Comparison of ENCODE assay signal across 8 cellular contexts in genomic region chr9:128892223-128892892, GRCh38. TPM values are rescaled to one million over a fixed set of nuclear protein-coding genes. Genes with fewer than 3 reads are reported as not detected.
A peak's percentile ranks its signal among the peaks of the same experiment; 100 is the strongest.
DNase-seq lines count a peak whose midpoint lies in the region; ATAC-seq, FAIRE-seq and TF ChIP-seq lines count a peak whose summit lies in the region.

No MANE protein-coding gene starts in this region.

- H3K27ac ChIP-seq in kidney (ENCODE audit: low read depth in 2 of 2, low read length in 2 of 2) = peak overlapping the region; percentile 57 to 65

- H3K36me3 ChIP-seq in kidney (ENCODE audit: control insufficient read depth in 1 of 2, insufficient read depth in 2 of 2, low read length in 2 of 2) = peaks cover 3 to 5% of the 10 kb centered on the region in 2 donors

- POLR2A ChIA-PET in MCF 10A (lab: Yijun Ruan, JAX) = interaction anchor here (0.7 to 4.4 kb wide), 9 partner anchors 9 to 208 kb away, joined by 3 to 48 read pairs (median 7); partner anchors contain the start of genes KYAT1 and LRRC8A

- peaks cover 62% of the 10 kb centered on the region for H3K4me1 Mint-ChIP-seq in activated T-cell treated with anti-CD3 and anti-CD28 coated beads, Interleukin-2, amount 50 U/mL, for 4 hours (ENCODE audit: low read depth)
- peaks cover 20% of the 10 kb centered on the region for H3K4me1 Mint-ChIP-seq in MCF 10A (ENCODE audit: insufficient read depth, unreplicated experiment)
- H3K4me1 Mint-ChIP-seq in stimulated activated naive CD8-positive, alpha-beta T cell treated with anti-CD3 and anti-CD28 coated beads, Interleukin-15, amount 100 ng/mL, for 72 hours = peaks cover 62% of the 10 kb centered on the region

- H3K4me3 ChIP-seq in kidney (ENCODE audit: low read length in 2 of 2) = no peak overlapping the region

- no peak overlapping the region for H3K4me3 Mint-ChIP-seq in activated T-cell treated with anti-CD3 and anti-CD28 coated beads, Interleukin-2, amount 50 U/mL, for 4 hours
- peak overlapping the region; percentile 21 for H3K4me3 Mint-ChIP-seq in MCF 10A (ENCODE audit: unreplicated experiment)
- H3K4me3 Mint-ChIP-seq in stimulated activated naive CD8-positive, alpha-beta T cell treated with anti-CD3 and anti-CD28 coated beads, Interleukin-15, amount 100 ng/mL, for 72 hours = peak overlapping the region in 1 of 2 donors; percentile 26

- peaks cover 24% of the 10 kb centered on the region for H3K36me3 Mint-ChIP-seq in activated T-cell treated with anti-CD3 and anti-CD28 coated beads, Interleukin-2, amount 50 U/mL, for 4 hours (ENCODE audit: insufficient read depth)
- peaks cover 48% of the 10 kb centered on the region for H3K36me3 Mint-ChIP-seq in MCF 10A (ENCODE audit: insufficient read depth, unreplicated experiment)

- no peak for DNase-seq in activated T-cell treated with anti-CD3 and anti-CD28 coated beads, Interleukin-2, amount 50 U/mL, for 4 hours
- no peak for DNase-seq in activated T-cell treated with anti-CD3 and anti-CD28 coated beads for 4 hours
- peak; percentile 97 for DNase-seq in MCF 10A (ENCODE audit: unreplicated experiment)
- peak; percentile 96 for DNase-seq in kidney
- no peak for DNase-seq in stimulated activated naive CD8-positive, alpha-beta T cell treated with anti-CD3 and anti-CD28 coated beads, Interleukin-15, amount 100 ng/mL, for 72 hours
- no peak for DNase-seq in ACHN

- FAIRE-seq in kidney (lab: Jason Lieb, UNC) = no peak

- peak overlapping the region; percentile 69 for H3K27ac Mint-ChIP-seq in MCF 10A (ENCODE audit: low read depth, unreplicated experiment)
- no peak overlapping the region for H3K27ac Mint-ChIP-seq in stimulated activated naive CD8-positive, alpha-beta T cell treated with anti-CD3 and anti-CD28 coated beads, Interleukin-15, amount 100 ng/mL, for 72 hours

- in situ Hi-C loops in ACHN (cut with HindIII; ENCODE audit: low pct_ligation_motif_present, low pct_unique_long_range_greater_than_20kb, low sequenced_read_pairs) = no loop called here

- H3K4me1 ChIP-seq in kidney (ENCODE audit: control insufficient read depth in 1 of 2, insufficient read depth in 1 of 2, low read depth in 1 of 2, low read length in 2 of 2) = peaks cover 3 to 21% of the 10 kb centered on the region in 2 donors

- intact Hi-C loops in MCF 10A (cut with micrococcal nuclease) (loop anchor here (5.0 kb wide), 1 partner anchor 35 kb away; no protein-coding TSS in a partner anchor), kidney (cut with DNase I) (no loop called here)

- no peaks in the 10 kb centered on the region for H3K9me3 ChIP-seq in kidney (ENCODE audit: control insufficient read depth in 1 of 2, low read length in 2 of 2)

- no TSS peak for BruUV-seq in MCF 10A (replicated peaks; lab: Mats Ljungman, UMichigan)

- TF ChIP-seq CTCF in MCF 10A (IDR thresholded peaks at IDR 0.05; ENCODE audit: unreplicated experiment) = no peak
- TF ChIP-seq CTCF in kidney (IDR thresholded peaks at IDR 0.05; ENCODE audit: borderline replicate concordance, extremely low read depth, insufficient read depth) = no peak

- peak overlapping the region in 1 of 2 donors; percentile 49 for H3K9ac ChIP-seq in kidney (ENCODE audit: low read length in 2 of 2)

- CTCF ChIA-PET in MCF 10A (lab: Yijun Ruan, JAX) = interaction anchor here (0.5 to 1.6 kb wide), 9 partner anchors 29 to 846 kb away, joined by 3 to 5 read pairs (median 3); no protein-coding TSS in a partner anchor

- no peaks in the 10 kb centered on the region for H3K9me3 Mint-ChIP-seq in activated T-cell treated with anti-CD3 and anti-CD28 coated beads, Interleukin-2, amount 50 U/mL, for 4 hours
- no peaks in the 10 kb centered on the region for H3K9me3 Mint-ChIP-seq in MCF 10A (ENCODE audit: unreplicated experiment)
- H3K9me3 Mint-ChIP-seq in stimulated activated naive CD8-positive, alpha-beta T cell treated with anti-CD3 and anti-CD28 coated beads, Interleukin-15, amount 100 ng/mL, for 72 hours = no peaks in the 10 kb centered on the region

- H3K27me3 Mint-ChIP-seq in activated T-cell treated with anti-CD3 and anti-CD28 coated beads, Interleukin-2, amount 50 U/mL, for 4 hours (ENCODE audit: low read depth) = no peaks in the 10 kb centered on the region
- H3K27me3 Mint-ChIP-seq in MCF 10A (ENCODE audit: insufficient read depth, unreplicated experiment) = no peaks in the 10 kb centered on the region
- no peaks in the 10 kb centered on the region for H3K27me3 Mint-ChIP-seq in stimulated activated naive CD8-positive, alpha-beta T cell treated with anti-CD3 and anti-CD28 coated beads, Interleukin-15, amount 100 ng/mL, for 72 hours

- ATAC-seq in activated T-cell treated with anti-CD3 and anti-CD28 coated beads, Interleukin-2, amount 50 U/mL, for 4 hours = peak; percentile 57 to 58
- peak; percentile 88 for ATAC-seq in stimulated activated naive CD8-positive, alpha-beta T cell treated with anti-CD3 and anti-CD28 coated beads, Interleukin-15, amount 100 ng/mL, for 72 hours
- ATAC-seq in GM21528 (IDR thresholded peaks at IDR 0.05; ENCODE audit: low FRiP score, unreplicated experiment) = no peak
- no peak for ATAC-seq in GM19328 (IDR thresholded peaks at IDR 0.05; ENCODE audit: unreplicated experiment)

RNA-seq across cellular contexts. Expression of gene LRRC8A, which starts 10.4 kb away (rescaled TPM):
- 10 to 100 TPM; 22.6 to 24.0 (median 23.6) TPM for total RNA-seq in activated T-cell treated with anti-CD3 and anti-CD28 coated beads, Interleukin-2, amount 50 U/mL, for 4 hours
- 30.9 and 31.6 TPM in 2 replicates for total RNA-seq in MCF 10A (2022)
- 37.4 TPM for total RNA-seq in kidney
- polyA plus RNA-seq in kidney (ENCODE audit: insufficient read depth, low read depth, low replicate concordance) = 18.5 TPM

RNA-seq across cellular contexts. Expression of gene KYAT1, which starts 10.6 kb away (rescaled TPM):
- 1 to 10 TPM; 4.7 to 5.6 (median 4.8) TPM for total RNA-seq in activated T-cell treated with anti-CD3 and anti-CD28 coated beads, Interleukin-2, amount 50 U/mL, for 4 hours
- total RNA-seq in MCF 10A (2022) (3.8 and 5.7 TPM in 2 replicates), kidney (5.1 TPM)
- polyA plus RNA-seq in kidney (ENCODE audit: insufficient read depth, low read depth, low replicate concordance) = 17.0 TPM

RNA-seq across cellular contexts. Expression of gene PHYHD1, which starts 28.4 kb away (rescaled TPM):
- total RNA-seq in activated T-cell treated with anti-CD3 and anti-CD28 coated beads, Interleukin-2, amount 50 U/mL, for 4 hours = under 1 TPM in 1 of 3 donors, not detected in 2; 0.20 TPM
- total RNA-seq in MCF 10A (2022) (0.70 and 2.0 TPM in 2 replicates), kidney (59.0 TPM)
- polyA plus RNA-seq in kidney (ENCODE audit: insufficient read depth, low read depth, low replicate concordance) = 122 TPM

RNA-seq across cellular contexts. Expression of gene DOLK, which starts 55.0 kb away (rescaled TPM):
- 10 to 100 TPM; 14.4 to 15.8 (median 15.2) TPM for total RNA-seq in activated T-cell treated with anti-CD3 and anti-CD28 coated beads, Interleukin-2, amount 50 U/mL, for 4 hours
- total RNA-seq in MCF 10A (2022) (12.0 and 16.9 TPM in 2 replicates), kidney (13.9 TPM)
- 17.0 TPM for polyA plus RNA-seq in kidney (ENCODE audit: insufficient read depth, low read depth, low replicate concordance)

RNA-seq across cellular contexts. Expression of gene NUP188, which starts 55.1 kb away (rescaled TPM):
- 100 to 1,000 TPM; 166 to 183 (median 167) TPM for total RNA-seq in activated T-cell treated with anti-CD3 and anti-CD28 coated beads, Interleukin-2, amount 50 U/mL, for 4 hours
- 47.3 and 54.9 TPM in 2 replicates for total RNA-seq in MCF 10A (2022)
- 27.9 TPM for total RNA-seq in kidney
- polyA plus RNA-seq in kidney (ENCODE audit: insufficient read depth, low read depth, low replicate concordance) = 6.4 TPM

Comparison
In these comparisons a context has a peak if more than half of its experiments do, and no peak if none do; other contexts are left out.
1. ATAC-seq: peak in activated T-cell treated with anti-CD3 and anti-CD28 coated beads, Interleukin-2, amount 50 U/mL, for 4 hours (2 of 2) and stimulated activated naive CD8-positive, alpha-beta T cell treated with anti-CD3 and anti-CD28 coated beads, Interleukin-15, amount 100 ng/mL, for 72 hours (single experiment); none in GM21528 (single experiment) and GM19328 (single experiment).
2. DNase-seq: peak in MCF 10A (single experiment) and kidney (single experiment); none in activated T-cell treated with anti-CD3 and anti-CD28 coated beads, Interleukin-2, amount 50 U/mL, for 4 hours (single experiment), activated T-cell treated with anti-CD3 and anti-CD28 coated beads for 4 hours (single experiment), stimulated activated naive CD8-positive, alpha-beta T cell treated with anti-CD3 and anti-CD28 coated beads, Interleukin-15, amount 100 ng/mL, for 72 hours (0 of 2) and ACHN (single experiment).
3. RNA of gene PHYHD1, which starts 28.4 kb away (total RNA-seq): 59.0 TPM in kidney (single experiment); 0.70 to 2.0 TPM in MCF 10A and 0.20 TPM in activated T-cell treated with anti-CD3 and anti-CD28 coated beads, Interleukin-2, amount 50 U/mL, for 4 hours; every median in the first group is over 10 times any median in the second.